ENCODE assay signal across 1 cellular context in the genomic region with DNA sequence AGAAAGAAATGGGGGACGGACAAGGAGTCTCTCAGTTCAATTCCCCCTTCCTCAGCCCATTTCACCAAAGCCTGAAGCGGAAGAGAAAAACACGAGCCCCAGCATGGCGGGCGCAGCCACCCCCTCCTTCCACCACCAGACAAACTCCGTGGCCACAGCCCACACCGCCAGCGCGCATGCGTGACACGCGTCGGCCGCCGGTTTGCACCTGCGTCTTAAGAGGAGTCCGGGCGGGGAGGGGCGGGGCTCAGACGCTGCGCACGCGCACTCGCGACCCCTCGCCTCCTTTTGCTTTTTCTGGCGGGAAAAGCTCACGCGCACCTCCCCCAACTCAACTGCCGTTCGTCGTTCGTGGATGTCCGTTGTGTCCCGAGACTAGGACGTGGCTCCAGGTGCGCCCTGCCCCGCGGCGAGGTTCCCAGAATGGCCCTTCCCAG.
TF ChIP-seq lines count a peak whose summit lies in the region.

A gene with protein sequence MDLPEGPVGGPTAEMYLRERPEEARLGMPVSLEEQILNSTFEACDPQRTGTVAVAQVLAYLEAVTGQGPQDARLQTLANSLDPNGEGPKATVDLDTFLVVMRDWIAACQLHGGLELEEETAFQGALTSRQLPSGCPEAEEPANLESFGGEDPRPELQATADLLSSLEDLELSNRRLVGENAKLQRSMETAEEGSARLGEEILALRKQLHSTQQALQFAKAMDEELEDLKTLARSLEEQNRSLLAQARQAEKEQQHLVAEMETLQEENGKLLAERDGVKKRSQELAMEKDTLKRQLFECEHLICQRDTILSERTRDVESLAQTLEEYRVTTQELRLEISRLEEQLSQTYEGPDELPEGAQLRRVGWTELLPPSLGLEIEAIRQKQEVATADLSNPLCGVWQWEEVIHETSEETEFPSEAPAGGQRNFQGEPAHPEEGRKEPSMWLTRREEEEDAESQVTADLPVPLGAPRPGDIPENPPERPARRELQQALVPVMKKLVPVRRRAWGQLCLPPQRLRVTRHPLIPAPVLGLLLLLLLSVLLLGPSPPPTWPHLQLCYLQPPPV (plus strand): TSS at position 314 of the 437 bp plus-strand sequence. CDS start 2,635 bp downstream, outside the sequence.

TF ChIP-seq in A549, 52 proteins besides CTCF, POLR2A, EP300 and RAD21 (continued from another document):
- TF ChIP-seq, protein P1, sequence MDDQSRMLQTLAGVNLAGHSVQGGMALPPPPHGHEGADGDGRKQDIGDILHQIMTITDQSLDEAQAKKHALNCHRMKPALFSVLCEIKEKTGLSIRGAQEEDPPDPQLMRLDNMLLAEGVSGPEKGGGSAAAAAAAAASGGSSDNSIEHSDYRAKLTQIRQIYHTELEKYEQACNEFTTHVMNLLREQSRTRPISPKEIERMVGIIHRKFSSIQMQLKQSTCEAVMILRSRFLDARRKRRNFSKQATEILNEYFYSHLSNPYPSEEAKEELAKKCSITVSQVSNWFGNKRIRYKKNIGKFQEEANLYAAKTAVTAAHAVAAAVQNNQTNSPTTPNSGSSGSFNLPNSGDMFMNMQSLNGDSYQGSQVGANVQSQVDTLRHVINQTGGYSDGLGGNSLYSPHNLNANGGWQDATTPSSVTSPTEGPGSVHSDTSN (IDR thresholded peaks at IDR 0.05), result no peak
- TF ChIP-seq CBX8 (IDR thresholded peaks at IDR 0.05) (no peak), SREBF2 (IDR thresholded peaks at IDR 0.05) (no peak), ZC3H11A (IDR thresholded peaks at IDR 0.05) (no peak), JUNB (IDR thresholded peaks at IDR 0.05) (no peak), FOXS1 (CRISPR knock-in tag; IDR thresholded peaks at IDR 0.05) (no peak), CEBPB (IDR thresholded peaks at IDR 0.05) (no peak), FOSL2 (IDR thresholded peaks at IDR 0.05) (no peak), FOSL2 (CRISPR knock-in tag; IDR thresholded peaks at IDR 0.05) (no peak)
- TF ChIP-seq, protein P2, sequence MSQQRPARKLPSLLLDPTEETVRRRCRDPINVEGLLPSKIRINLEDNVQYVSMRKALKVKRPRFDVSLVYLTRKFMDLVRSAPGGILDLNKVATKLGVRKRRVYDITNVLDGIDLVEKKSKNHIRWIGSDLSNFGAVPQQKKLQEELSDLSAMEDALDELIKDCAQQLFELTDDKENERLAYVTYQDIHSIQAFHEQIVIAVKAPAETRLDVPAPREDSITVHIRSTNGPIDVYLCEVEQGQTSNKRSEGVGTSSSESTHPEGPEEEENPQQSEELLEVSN (IDR thresholded peaks at IDR 0.05; ENCODE audit: borderline replicate concordance, low read depth), result peak; percentile 96
- TF ChIP-seq, protein P3, sequence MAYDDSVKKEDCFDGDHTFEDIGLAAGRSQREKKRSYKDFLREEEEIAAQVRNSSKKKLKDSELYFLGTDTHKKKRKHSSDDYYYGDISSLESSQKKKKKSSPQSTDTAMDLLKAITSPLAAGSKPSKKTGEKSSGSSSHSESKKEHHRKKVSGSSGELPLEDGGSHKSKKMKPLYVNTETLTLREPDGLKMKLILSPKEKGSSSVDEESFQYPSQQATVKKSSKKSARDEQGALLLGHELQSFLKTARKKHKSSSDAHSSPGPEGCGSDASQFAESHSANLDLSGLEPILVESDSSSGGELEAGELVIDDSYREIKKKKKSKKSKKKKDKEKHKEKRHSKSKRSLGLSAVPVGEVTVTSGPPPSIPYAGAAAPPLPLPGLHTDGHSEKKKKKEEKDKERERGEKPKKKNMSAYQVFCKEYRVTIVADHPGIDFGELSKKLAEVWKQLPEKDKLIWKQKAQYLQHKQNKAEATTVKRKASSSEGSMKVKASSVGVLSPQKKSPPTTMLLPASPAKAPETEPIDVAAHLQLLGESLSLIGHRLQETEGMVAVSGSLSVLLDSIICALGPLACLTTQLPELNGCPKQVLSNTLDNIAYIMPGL (CRISPR knock-in tag; IDR thresholded peaks at IDR 0.05; ENCODE audit: borderline replicate concordance), result no peak
- TF ChIP-seq, protein P4, sequence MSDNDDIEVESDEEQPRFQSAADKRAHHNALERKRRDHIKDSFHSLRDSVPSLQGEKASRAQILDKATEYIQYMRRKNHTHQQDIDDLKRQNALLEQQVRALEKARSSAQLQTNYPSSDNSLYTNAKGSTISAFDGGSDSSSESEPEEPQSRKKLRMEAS (IDR thresholded peaks at IDR 0.05), result peak; percentile 86; the same call in 1 of the 2 replicates
- TF ChIP-seq, protein P5, sequence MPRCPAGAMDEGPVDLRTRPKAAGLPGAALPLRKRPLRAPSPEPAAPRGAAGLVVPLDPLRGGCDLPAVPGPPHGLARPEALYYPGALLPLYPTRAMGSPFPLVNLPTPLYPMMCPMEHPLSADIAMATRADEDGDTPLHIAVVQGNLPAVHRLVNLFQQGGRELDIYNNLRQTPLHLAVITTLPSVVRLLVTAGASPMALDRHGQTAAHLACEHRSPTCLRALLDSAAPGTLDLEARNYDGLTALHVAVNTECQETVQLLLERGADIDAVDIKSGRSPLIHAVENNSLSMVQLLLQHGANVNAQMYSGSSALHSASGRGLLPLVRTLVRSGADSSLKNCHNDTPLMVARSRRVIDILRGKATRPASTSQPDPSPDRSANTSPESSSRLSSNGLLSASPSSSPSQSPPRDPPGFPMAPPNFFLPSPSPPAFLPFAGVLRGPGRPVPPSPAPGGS (IDR thresholded peaks at IDR 0.05), result no peak
